Comparison of ENCODE assay signal across 8 cellular contexts in the genomic region with DNA sequence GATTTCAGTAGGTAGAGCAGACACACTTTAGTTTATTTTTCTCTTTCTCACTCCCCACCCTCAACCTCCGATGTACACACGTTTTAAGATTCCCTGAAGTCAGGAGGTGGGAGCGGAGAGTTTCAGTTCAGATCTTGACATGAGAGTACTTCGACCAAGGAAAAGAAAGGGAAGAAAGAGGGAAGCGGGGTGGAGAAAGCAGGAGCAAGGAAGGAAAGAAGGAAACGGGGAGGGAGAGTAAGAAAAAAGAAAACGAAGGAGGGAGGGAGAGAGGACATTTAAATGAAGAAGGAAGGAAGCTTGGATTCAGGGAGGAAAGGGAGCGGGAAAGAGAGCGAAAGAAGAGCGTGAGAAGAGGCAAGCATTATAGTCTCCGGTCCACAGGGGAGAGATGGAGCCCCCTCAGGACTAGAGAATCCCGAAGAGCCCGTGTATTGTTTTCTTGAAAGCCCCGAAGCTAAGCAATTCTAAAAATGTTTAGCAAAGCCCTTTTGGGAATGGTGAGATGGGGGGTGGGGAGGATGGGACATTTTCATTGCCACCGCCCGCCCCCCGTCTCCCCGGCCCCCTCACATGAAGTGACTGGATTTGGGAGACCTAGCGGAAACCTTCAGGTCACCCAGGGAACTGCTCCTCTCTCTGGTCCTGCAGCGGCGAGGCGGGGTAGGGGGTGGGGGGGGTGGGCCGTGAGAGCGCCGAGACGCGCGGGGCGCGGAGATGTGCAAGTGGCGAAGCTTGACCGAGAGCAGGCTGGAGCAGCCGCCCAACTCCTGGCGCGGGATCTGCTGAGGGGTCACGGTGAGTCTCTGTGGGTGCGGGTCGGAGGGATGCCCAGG. TPM values are rescaled to one million over a fixed set of nuclear protein-coding genes. Genes with fewer than 3 reads are reported as not detected.
DNase-seq lines count a peak whose midpoint lies in the region; ATAC-seq and TF ChIP-seq lines count a peak whose summit lies in the region.

No MANE protein-coding gene starts in this region.

- ATAC-seq in activated T-cell treated with anti-CD3 and anti-CD28 coated beads, Interleukin-2, amount 50 U/mL, for 72 hours (replicated peaks in 1 of 2): peak in 1 of 2 donors; percentile 29
- ATAC-seq in memory B cell (ENCODE audit: low read depth) (peak; percentile 37), GM18505 (IDR thresholded peaks at IDR 0.05; ENCODE audit: unreplicated experiment) (no peak), HG02678 (IDR thresholded peaks at IDR 0.05; ENCODE audit: unreplicated experiment) (no peak)

- WGBS in urinary bladder: under 1% methylated on average over 38 of the region's 38 CpGs

- no peaks in the 10 kb centered on the region for H3K4me1 ChIP-seq in urinary bladder (ENCODE audit: insufficient read depth)

- H3K4me1 Mint-ChIP-seq in activated T-cell treated with anti-CD3 and anti-CD28 coated beads, Interleukin-2, amount 50 U/mL, for 72 hours (ENCODE audit: low read depth): peaks cover 17% of the 10 kb centered on the region
- H3K4me1 Mint-ChIP-seq in memory B cell: peaks cover 4% of the 10 kb centered on the region

- H3K27ac Mint-ChIP-seq in activated T-cell treated with anti-CD3 and anti-CD28 coated beads, Interleukin-2, amount 50 U/mL, for 72 hours: no peak overlapping the region
- peak overlapping the region; percentile 32 for H3K27ac Mint-ChIP-seq in memory B cell

- peak in 1 of 2 donors; percentile 2 for DNase-seq in activated T-cell treated with anti-CD3 and anti-CD28 coated beads, Interleukin-2, amount 50 U/mL, for 72 hours
- DNase-seq in activated T-cell treated with anti-CD3 and anti-CD28 coated beads, Interleukin-2, amount 50 U/mL, for 1 hour: no peak
- DNase-seq in caudate nucleus (lab: John Stamatoyannopoulos, UW): peak in 4 of 61 donors; percentile 9 to 43 (median 26)
- DNase-seq in memory B cell (ENCODE audit: low spot score in 2 of 2): peak in 1 of 2 donors; percentile 10
- DNase-seq in cortex of kidney (lab: John Stamatoyannopoulos, UW): no peak

- no peak for TF ChIP-seq POLR2A in GM18505 (IDR thresholded peaks at IDR 0.05; ENCODE audit: borderline replicate concordance, extremely low read depth, insufficient read depth, insufficient read length)

- H3K36me3 Mint-ChIP-seq in activated T-cell treated with anti-CD3 and anti-CD28 coated beads, Interleukin-2, amount 50 U/mL, for 72 hours (ENCODE audit: insufficient read depth in 2 of 2): peaks cover 1 to 6% of the 10 kb centered on the region in 2 donors
- H3K36me3 Mint-ChIP-seq in memory B cell: peaks cover 4% of the 10 kb centered on the region

- peak overlapping the region; percentile 52 for H3K4me3 ChIP-seq in urinary bladder (ENCODE audit: low read depth, low read length)

- H3K27ac ChIP-seq in caudate nucleus (ENCODE audit: low read depth, low read length) (peak overlapping the region; percentile 73), urinary bladder (ENCODE audit: low read depth) (no peak overlapping the region)

- H3K27me3 Mint-ChIP-seq in activated T-cell treated with anti-CD3 and anti-CD28 coated beads, Interleukin-2, amount 50 U/mL, for 72 hours (ENCODE audit: low read depth): peaks cover 45% of the 10 kb centered on the region
- H3K27me3 Mint-ChIP-seq in memory B cell: peaks cover 7% of the 10 kb centered on the region

- no peaks in the 10 kb centered on the region for H3K36me3 ChIP-seq in urinary bladder (ENCODE audit: insufficient read depth)

- peaks cover 0 to 1% of the 10 kb centered on the region in 2 donors for H3K9me3 Mint-ChIP-seq in activated T-cell treated with anti-CD3 and anti-CD28 coated beads, Interleukin-2, amount 50 U/mL, for 72 hours
- H3K9me3 Mint-ChIP-seq in memory B cell: peaks cover 1% of the 10 kb centered on the region

- peak overlapping the region; percentile 72 to 79 for H3K4me3 Mint-ChIP-seq in activated T-cell treated with anti-CD3 and anti-CD28 coated beads, Interleukin-2, amount 50 U/mL, for 72 hours
- peak overlapping the region; percentile 85 for H3K4me3 Mint-ChIP-seq in memory B cell

RNA-seq across cellular contexts. Expression of a gene that starts 0.9 kb away (rescaled TPM):
- not detected for total RNA-seq in activated T-cell treated with anti-CD3 and anti-CD28 coated beads, Interleukin-2, amount 50 U/mL, for 72 hours
- total RNA-seq in urinary bladder: 59.3 TPM
- polyA plus RNA-seq in urinary bladder: 7.7 TPM

Comparison
In these comparisons a context has a peak if more than half of its experiments do, and no peak if none do; other contexts are left out.
1. RNA of a gene that starts 0.9 kb away (total RNA-seq): 59.3 TPM in urinary bladder (single experiment); not detected in activated T-cell treated with anti-CD3 and anti-CD28 coated beads, Interleukin-2, amount 50 U/mL, for 72 hours; every median in the first group is over 10 times any median in the second.